In genomic region chr1:28510350-28511223, GRCh38 we compare ENCODE assay signal across 1 cellular context.
A peak's percentile ranks its signal among the peaks of the same experiment; 100 is the strongest.
TF ChIP-seq lines count a peak whose summit lies in the region.

No MANE protein-coding gene starts in this region.

TF ChIP-seq in WTC11, 78 proteins besides CTCF, POLR2A, EP300 and RAD21 (continued from another document and continues in another):
- TF ChIP-seq IRF1 (CRISPR knock-in tag; IDR thresholded peaks at IDR 0.05) (no peak), SP1 (CRISPR knock-in tag; conservative IDR thresholded peaks at IDR 0.05) (0 out of 2 replicates have a peak, but pooled peaks have one; percentile 1), SOX15 (CRISPR knock-in tag; IDR thresholded peaks at IDR 0.05) (no peak), PRDM15 (CRISPR knock-in tag; IDR thresholded peaks at IDR 0.05) (0 out of 2 replicates have a peak, but pooled peaks have one; percentile 4), JUN (CRISPR knock-in tag; IDR thresholded peaks at IDR 0.05) (0 out of 2 replicates have a peak, but pooled peaks have one; percentile 0), KAT7 (CRISPR knock-in tag; IDR thresholded peaks at IDR 0.05; ENCODE audit: borderline replicate concordance) (peak; percentile 60; the same call in 1 of the 2 replicates), MLX (CRISPR knock-in tag; IDR thresholded peaks at IDR 0.05) (no peak), GABPB1 (CRISPR knock-in tag; IDR thresholded peaks at IDR 0.05) (0 out of 2 replicates have a peak, but pooled peaks have one; percentile 28), ATF6 (CRISPR knock-in tag; IDR thresholded peaks at IDR 0.05) (no peak), ESRRA (CRISPR knock-in tag; IDR thresholded peaks at IDR 0.05; ENCODE audit: borderline replicate concordance) (no peak), ZNF671 (CRISPR knock-in tag; IDR thresholded peaks at IDR 0.05) (peak; percentile 99), NFYB (CRISPR knock-in tag; conservative IDR thresholded peaks at IDR 0.05; ENCODE audit: low read depth) (no peak; the same call in 1 of the 2 replicates), CREM (CRISPR knock-in tag; IDR thresholded peaks at IDR 0.05) (peak; percentile 57; the same call in 1 of the 2 replicates), MXD4 (CRISPR knock-in tag; IDR thresholded peaks at IDR 0.05; ENCODE audit: borderline replicate concordance) (peak; percentile 75; the same call in 1 of the 2 replicates), MAX (CRISPR knock-in tag; IDR thresholded peaks at IDR 0.05) (0 out of 2 replicates have a peak, but pooled peaks have one; percentile 4), ZNF423 (CRISPR knock-in tag; IDR thresholded peaks at IDR 0.05) (peak; percentile 25; the same call in 1 of the 2 replicates), ATF1 (CRISPR knock-in tag; IDR thresholded peaks at IDR 0.05) (no peak), PRRX2 (CRISPR knock-in tag; IDR thresholded peaks at IDR 0.05) (peak; percentile 99), NFATC4 (CRISPR knock-in tag; IDR thresholded peaks at IDR 0.05) (peak; percentile 99), NR2C2 (CRISPR knock-in tag; IDR thresholded peaks at IDR 0.05) (0 out of 2 replicates have a peak, but pooled peaks have one; percentile 24), ZNF263 (CRISPR knock-in tag; IDR thresholded peaks at IDR 0.05; ENCODE audit: low read depth) (no peak), RELA (CRISPR knock-in tag; IDR thresholded peaks at IDR 0.05; ENCODE audit: borderline replicate concordance) (no peak), ATF2 (CRISPR knock-in tag; IDR thresholded peaks at IDR 0.05; ENCODE audit: borderline replicate concordance, low read depth) (no peak), FOXP4 (CRISPR knock-in tag; IDR thresholded peaks at IDR 0.05) (no peak), ZNF317 (CRISPR knock-in tag; IDR thresholded peaks at IDR 0.05; ENCODE audit: borderline replicate concordance, low read depth) (no peak), FOXP1 (CRISPR knock-in tag; IDR thresholded peaks at IDR 0.05; ENCODE audit: borderline replicate concordance) (peak; percentile 74; the same call in 1 of the 2 replicates), ARID4B (CRISPR knock-in tag; IDR thresholded peaks at IDR 0.05; ENCODE audit: borderline replicate concordance) (peak; percentile 60; the same call in 1 of the 2 replicates), TCF7 (CRISPR knock-in tag; IDR thresholded peaks at IDR 0.05; ENCODE audit: low read depth) (no peak)
- TF ChIP-seq, protein P1, sequence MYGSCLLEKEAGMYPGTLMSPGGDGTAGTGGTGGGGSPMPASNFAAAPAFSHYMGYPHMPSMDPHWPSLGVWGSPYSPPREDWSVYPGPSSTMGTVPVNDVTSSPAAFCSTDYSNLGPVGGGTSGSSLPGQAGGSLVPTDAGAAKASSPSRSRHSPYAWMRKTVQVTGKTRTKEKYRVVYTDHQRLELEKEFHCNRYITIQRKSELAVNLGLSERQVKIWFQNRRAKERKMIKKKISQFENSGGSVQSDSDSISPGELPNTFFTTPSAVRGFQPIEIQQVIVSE (CRISPR knock-in tag; IDR thresholded peaks at IDR 0.05; ENCODE audit: borderline replicate concordance) = 0 out of 2 replicates have a peak, but pooled peaks have one; percentile 15
- TF ChIP-seq, protein P2, sequence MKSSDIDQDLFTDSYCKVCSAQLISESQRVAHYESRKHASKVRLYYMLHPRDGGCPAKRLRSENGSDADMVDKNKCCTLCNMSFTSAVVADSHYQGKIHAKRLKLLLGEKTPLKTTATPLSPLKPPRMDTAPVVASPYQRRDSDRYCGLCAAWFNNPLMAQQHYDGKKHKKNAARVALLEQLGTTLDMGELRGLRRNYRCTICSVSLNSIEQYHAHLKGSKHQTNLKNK (CRISPR knock-in tag; IDR thresholded peaks at IDR 0.05) = peak; percentile 89
- TF ChIP-seq, protein P3, sequence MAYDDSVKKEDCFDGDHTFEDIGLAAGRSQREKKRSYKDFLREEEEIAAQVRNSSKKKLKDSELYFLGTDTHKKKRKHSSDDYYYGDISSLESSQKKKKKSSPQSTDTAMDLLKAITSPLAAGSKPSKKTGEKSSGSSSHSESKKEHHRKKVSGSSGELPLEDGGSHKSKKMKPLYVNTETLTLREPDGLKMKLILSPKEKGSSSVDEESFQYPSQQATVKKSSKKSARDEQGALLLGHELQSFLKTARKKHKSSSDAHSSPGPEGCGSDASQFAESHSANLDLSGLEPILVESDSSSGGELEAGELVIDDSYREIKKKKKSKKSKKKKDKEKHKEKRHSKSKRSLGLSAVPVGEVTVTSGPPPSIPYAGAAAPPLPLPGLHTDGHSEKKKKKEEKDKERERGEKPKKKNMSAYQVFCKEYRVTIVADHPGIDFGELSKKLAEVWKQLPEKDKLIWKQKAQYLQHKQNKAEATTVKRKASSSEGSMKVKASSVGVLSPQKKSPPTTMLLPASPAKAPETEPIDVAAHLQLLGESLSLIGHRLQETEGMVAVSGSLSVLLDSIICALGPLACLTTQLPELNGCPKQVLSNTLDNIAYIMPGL (CRISPR knock-in tag; IDR thresholded peaks at IDR 0.05) = no peak
- TF ChIP-seq, protein P4, sequence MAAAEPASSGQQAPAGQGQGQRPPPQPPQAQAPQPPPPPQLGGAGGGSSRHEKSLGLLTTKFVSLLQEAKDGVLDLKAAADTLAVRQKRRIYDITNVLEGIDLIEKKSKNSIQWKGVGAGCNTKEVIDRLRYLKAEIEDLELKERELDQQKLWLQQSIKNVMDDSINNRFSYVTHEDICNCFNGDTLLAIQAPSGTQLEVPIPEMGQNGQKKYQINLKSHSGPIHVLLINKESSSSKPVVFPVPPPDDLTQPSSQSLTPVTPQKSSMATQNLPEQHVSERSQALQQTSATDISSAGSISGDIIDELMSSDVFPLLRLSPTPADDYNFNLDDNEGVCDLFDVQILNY (CRISPR knock-in tag; IDR thresholded peaks at IDR 0.05) = no peak
- TF ChIP-seq, protein P5, sequence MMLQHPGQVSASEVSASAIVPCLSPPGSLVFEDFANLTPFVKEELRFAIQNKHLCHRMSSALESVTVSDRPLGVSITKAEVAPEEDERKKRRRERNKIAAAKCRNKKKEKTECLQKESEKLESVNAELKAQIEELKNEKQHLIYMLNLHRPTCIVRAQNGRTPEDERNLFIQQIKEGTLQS (CRISPR knock-in tag; conservative IDR thresholded peaks at IDR 0.05) = no peak; the same call in 1 of the 2 replicates
